ENCODE assay signal across 1 cellular context in genomic region chr17:77449908-77450741, GRCh38.
TF ChIP-seq lines count a peak whose summit lies in the region.

No MANE protein-coding gene starts in this region.

TF ChIP-seq in K562, 482 proteins besides CTCF, POLR2A, EP300 and RAD21 (continued from another document and continues in another):
- TF ChIP-seq REST (CRISPR knock-in tag; IDR thresholded peaks at IDR 0.05; ENCODE audit: low read depth) = no peak
- TF ChIP-seq CCAR2 (IDR thresholded peaks at IDR 0.05; ENCODE audit: low read depth, low read length) = no peak
- no peak for TF ChIP-seq TCFL5 (CRISPR knock-in tag; conservative IDR thresholded peaks at IDR 0.05)
- no peak for TF ChIP-seq ELK3 (CRISPR knock-in tag; IDR thresholded peaks at IDR 0.05)
- TF ChIP-seq E2F4 (CRISPR knock-in tag; IDR thresholded peaks at IDR 0.05; ENCODE audit: low read depth) = no peak
- TF ChIP-seq PREB (CRISPR knock-in tag; IDR thresholded peaks at IDR 0.05) = no peak
- no peak for TF ChIP-seq C11orf30 (IDR thresholded peaks at IDR 0.05; ENCODE audit: low read depth)
- no peak for TF ChIP-seq NBN (IDR thresholded peaks at IDR 0.05; ENCODE audit: low read depth)
- TF ChIP-seq E2F6 (IDR thresholded peaks at IDR 0.05; ENCODE audit: borderline replicate concordance in 1 of 2, extremely low read depth in 1 of 2, insufficient read depth in 1 of 2, insufficient read length in 1 of 2, low read depth in 1 of 2, low read length in 1 of 2, poor library complexity in 1 of 2, severe bottlenecking in 1 of 2) = no peak
- TF ChIP-seq GATA2 (CRISPR knock-in tag; IDR thresholded peaks at IDR 0.05) = peak; percentile 31; the same call in 1 of the 2 replicates
- no peak for TF ChIP-seq SREBF2 (CRISPR knock-in tag; IDR thresholded peaks at IDR 0.05)
- no peak for TF ChIP-seq MECOM (CRISPR knock-in tag; IDR thresholded peaks at IDR 0.05)
- no peak for TF ChIP-seq BRCA1 (IDR thresholded peaks at IDR 0.05)
- no peak for TF ChIP-seq BRCA1 (CRISPR knock-in tag; IDR thresholded peaks at IDR 0.05)
- TF ChIP-seq SMAD1 (IDR thresholded peaks at IDR 0.05; ENCODE audit: low read depth, low read length, partially characterized antibody) = no peak
- no peak for TF ChIP-seq MCM2 (IDR thresholded peaks at IDR 0.05; ENCODE audit: low read depth)
- TF ChIP-seq ZNF407 (IDR thresholded peaks at IDR 0.05; ENCODE audit: low read depth) = no peak
- peak; percentile 51 for TF ChIP-seq RBM22 (IDR thresholded peaks at IDR 0.05; ENCODE audit: low read depth, low read length, poor library complexity, severe bottlenecking)
- TF ChIP-seq ZNF133 (CRISPR knock-in tag; IDR thresholded peaks at IDR 0.05) = no peak
- no peak for TF ChIP-seq RCOR1 (IDR thresholded peaks at IDR 0.05; ENCODE audit: borderline replicate concordance in 1 of 2, low read depth in 2 of 2, low read length in 2 of 2)
- TF ChIP-seq MYBL2 (IDR thresholded peaks at IDR 0.05; ENCODE audit: low read depth) = no peak
- TF ChIP-seq MYBL2 (CRISPR knock-in tag; IDR thresholded peaks at IDR 0.05; ENCODE audit: borderline replicate concordance) = no peak
- TF ChIP-seq ELF1 (tag; IDR thresholded peaks at IDR 0.05) = no peak
- 0 out of 4 replicates have a peak, but pooled peaks of 1 of the 2 experiments have one; percentile 19 for TF ChIP-seq TBL1XR1 (IDR thresholded peaks at IDR 0.05; ENCODE audit: low read length in 2 of 2)
- no peak for TF ChIP-seq ZNF518B (CRISPR knock-in tag; IDR thresholded peaks at IDR 0.05)
- peak; percentile 90 for TF ChIP-seq PKNOX1 (IDR thresholded peaks at IDR 0.05)
- no peak for TF ChIP-seq GABPA (tag; conservative IDR thresholded peaks at IDR 0.05; ENCODE audit: low read depth)
- no peak for TF ChIP-seq ZBTB8A (IDR thresholded peaks at IDR 0.05; ENCODE audit: partially characterized antibody)
- TF ChIP-seq HES1 (IDR thresholded peaks at IDR 0.05; ENCODE audit: low read depth) = no peak
- peak; percentile 6; the same call in 1 of the 2 replicates for TF ChIP-seq GATAD2A (IDR thresholded peaks at IDR 0.05)
- TF ChIP-seq POLR3G (IDR thresholded peaks at IDR 0.05; ENCODE audit: extremely low read depth, insufficient read length, insufficient replicate concordance) = no peak
- TF ChIP-seq CHD1 (IDR thresholded peaks at IDR 0.05; ENCODE audit: low read length) = no peak
- TF ChIP-seq SIX5 (IDR thresholded peaks at IDR 0.05; ENCODE audit: borderline replicate concordance in 1 of 2, insufficient read depth in 1 of 2, low read depth in 1 of 2, low read length in 2 of 2) = no peak
- TF ChIP-seq TAF9B (IDR thresholded peaks at IDR 0.05; ENCODE audit: partially characterized antibody) = no peak
